Comparison of ENCODE assay signal across 12 cellular contexts in the genomic region with DNA sequence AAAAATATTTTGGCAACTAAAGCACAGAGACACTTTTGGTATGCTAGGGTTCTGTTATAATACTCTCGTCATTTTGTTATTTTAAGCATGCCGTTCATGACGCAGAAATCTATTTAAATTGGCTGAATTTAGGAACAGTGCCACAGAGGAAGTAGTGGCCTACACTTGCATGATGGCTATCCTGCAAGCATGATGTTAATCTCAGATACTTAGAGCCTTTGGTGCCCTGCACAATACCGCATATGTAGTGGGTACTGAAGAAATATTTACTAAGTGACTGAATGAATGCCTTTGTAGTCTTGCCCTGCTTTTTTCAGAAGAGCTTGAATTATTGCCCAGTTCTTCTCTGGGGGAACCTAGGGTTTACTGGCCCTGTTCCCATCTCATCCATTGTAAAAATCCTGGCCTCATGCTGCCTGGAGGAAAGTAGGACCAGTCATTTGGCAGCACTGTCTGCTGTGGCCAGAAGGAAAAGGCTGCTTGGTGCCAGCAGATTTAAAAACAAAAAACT.
DNase-seq lines count a peak whose midpoint lies in the region; ATAC-seq, FAIRE-seq and TF ChIP-seq lines count a peak whose summit lies in the region.
"Had no signal": no experiment of that assay in that cellular context is flagged by ENCODE, and none has a peak within 500 bp of the region (broad histone marks: within the 10 kb centered on the region; RNA-seq: fewer than 3 reads in every experiment).

No MANE protein-coding gene starts in this region.

- no peak for FAIRE-seq in kidney (lab: Jason Lieb, UNC)

- ATAC-seq in T-helper 17 cell, result no peak
- ATAC-seq in WTC11, result no peak

- no peak overlapping the region for H3K27ac ChIP-seq in kidney (ENCODE audit: low read depth in 2 of 2, low read length in 2 of 2)
- H3K27ac ChIP-seq: BLaER1, epithelial cell of prostate had no signal

- CTCF ChIA-PET in WTC11 (lab: Charles Lee), result no interaction called here

- no peak overlapping the region for H3K9ac ChIP-seq in kidney (ENCODE audit: low read length in 2 of 2)
- H3K9ac ChIP-seq: BLaER1 had no signal

- peak; percentile 23 for DNase-seq in A172 (ENCODE audit: low spot score)
- DNase-seq in NCI-H1092 treated with DMSO at 0.1 percent for 48 hours (lab: John Stamatoyannopoulos, UW), result peak; percentile 84
- DNase-seq in cerebellum (ENCODE audit: low spot score), result peak; percentile 82
- peak; percentile 95 for DNase-seq in medulla oblongata (ENCODE audit: extremely low spot score)
- no peak for DNase-seq in T-helper 17 cell
- DNase-seq in T-helper 1 cell, result no peak
- no peak for DNase-seq in kidney
- no peak for DNase-seq in WTC11 (ENCODE audit: low spot score)
- DNase-seq: activated CD8-positive, alpha-beta memory T cell treated with anti-CD3 and anti-CD28 coated beads, Interleukin-2, amount 50 U/mL, for 48 hours; Peyer's patch had no signal

- H3K27ac Mint-ChIP-seq in T-helper 17 cell (no peak overlapping the region), WTC11 (no peak overlapping the region)

- intact Hi-C loops in kidney (cut with DNase I), result no loop called here

- H3K27me3 Mint-ChIP-seq in T-helper 17 cell (no peaks in the 10 kb centered on the region), WTC11 (ENCODE audit: low read depth) (no peaks in the 10 kb centered on the region)

- H3K9me3 Mint-ChIP-seq in WTC11, result no peaks in the 10 kb centered on the region

- H3K4me3 Mint-ChIP-seq in T-helper 17 cell (no peak overlapping the region), WTC11 (no peak overlapping the region)

- no peaks in the 10 kb centered on the region for H3K9me3 ChIP-seq in T-helper 17 cell (ENCODE audit: control insufficient read depth, low read length, poor library complexity, severe bottlenecking)
- H3K9me3 ChIP-seq in kidney (ENCODE audit: control insufficient read depth in 1 of 2, low read length in 2 of 2), result no peaks in the 10 kb centered on the region
- H3K9me3 ChIP-seq: BLaER1, Peyer's patch had no signal

- no peaks in the 10 kb centered on the region for H3K4me1 Mint-ChIP-seq in T-helper 17 cell
- no peaks in the 10 kb centered on the region for H3K4me1 Mint-ChIP-seq in WTC11

- no peaks in the 10 kb centered on the region for H3K4me1 ChIP-seq in kidney (ENCODE audit: control insufficient read depth in 1 of 2, insufficient read depth in 1 of 2, low read depth in 1 of 2, low read length in 2 of 2)
- H3K4me1 ChIP-seq: BLaER1, Peyer's patch had no signal

- no peaks in the 10 kb centered on the region for H3K36me3 ChIP-seq in kidney (ENCODE audit: control insufficient read depth in 1 of 2, insufficient read depth in 2 of 2, low read length in 2 of 2)
- H3K36me3 ChIP-seq: BLaER1, Peyer's patch had no signal

- POLR2A ChIA-PET in WTC11 (lab: Charles Lee), result no interaction called here

- no peak for TF ChIP-seq CTCF in kidney (IDR thresholded peaks at IDR 0.05; ENCODE audit: borderline replicate concordance, extremely low read depth, insufficient read depth)
- no peak for TF ChIP-seq CTCF in WTC11 (IDR thresholded peaks at IDR 0.05)

- no peaks in the 10 kb centered on the region for H3K36me3 Mint-ChIP-seq in T-helper 17 cell (ENCODE audit: low read depth)
- no peaks in the 10 kb centered on the region for H3K36me3 Mint-ChIP-seq in WTC11

- no peak overlapping the region for H3K4me3 ChIP-seq in kidney (ENCODE audit: low read length in 2 of 2)
- H3K4me3 ChIP-seq: BLaER1, Peyer's patch had no signal

TF ChIP-seq in WTC11, 78 proteins besides CTCF, POLR2A, EP300 and RAD21:
- TF ChIP-seq SOX15 (CRISPR knock-in tag; IDR thresholded peaks at IDR 0.05) (no peak), ZNF263 (CRISPR knock-in tag; IDR thresholded peaks at IDR 0.05; ENCODE audit: low read depth) (no peak), MYBL2 (CRISPR knock-in tag; IDR thresholded peaks at IDR 0.05) (no peak)

Comparison
In these comparisons a context has a peak if more than half of its experiments do, and no peak if none do; other contexts are left out.
1. DNase-seq: peak in A172 (single experiment), NCI-H1092 treated with DMSO at 0.1 percent for 48 hours (single experiment), cerebellum (single experiment) and medulla oblongata (single experiment); none in T-helper 17 cell (0 of 3), T-helper 1 cell (0 of 5), kidney (single experiment) and WTC11 (single experiment).